ENCODE assay signal across 9 cellular contexts in genomic region chr17:45719335-45720071, GRCh38.
A peak's percentile ranks its signal among the peaks of the same experiment; 100 is the strongest.
DNase-seq lines count a peak whose midpoint lies in the region; ATAC-seq and TF ChIP-seq lines count a peak whose summit lies in the region.
"Had no signal": no experiment of that assay in that cellular context is flagged by ENCODE, and none has a peak within 500 bp of the region (broad histone marks: within the 10 kb centered on the region; RNA-seq: fewer than 3 reads in every experiment).

No MANE protein-coding gene starts in this region.

- no peak for TF ChIP-seq CTCF in left lung (IDR thresholded peaks at IDR 0.05)

- no peaks in the 10 kb centered on the region for H3K36me3 Mint-ChIP-seq in activated T-helper 17 cell treated with anti-CD3 and anti-CD28 coated beads, Interleukin-2, amount 50 U/mL, for 72 hours (ENCODE audit: low read depth)
- no peaks in the 10 kb centered on the region for H3K36me3 Mint-ChIP-seq in T-cell
- H3K36me3 Mint-ChIP-seq in CD8-positive, alpha-beta memory T cell = no peaks in the 10 kb centered on the region

- no peaks in the 10 kb centered on the region for H3K4me1 Mint-ChIP-seq in activated T-helper 17 cell treated with anti-CD3 and anti-CD28 coated beads, Interleukin-2, amount 50 U/mL, for 72 hours
- no peaks in the 10 kb centered on the region for H3K4me1 Mint-ChIP-seq in T-cell
- no peaks in the 10 kb centered on the region for H3K4me1 Mint-ChIP-seq in CD8-positive, alpha-beta memory T cell

- POLR2A ChIA-PET in T-cell (lab: Charles Lee) = no interaction called here
- POLR2A ChIA-PET in CD8-positive, alpha-beta memory T cell (lab: Charles Lee) = no interaction called here

- no peak overlapping the region for H3K4me3 ChIP-seq in left lung
- no peak overlapping the region for H3K4me3 ChIP-seq in CD8-positive, alpha-beta memory T cell (ENCODE audit: low read length)
- H3K4me3 ChIP-seq: upper lobe of left lung had no signal

- in situ Hi-C loops in Caki2 (cut with HindIII; ENCODE audit: low pct_unique_long_range_greater_than_20kb, low sequenced_read_pairs) = no loop called here

- H3K27me3 ChIP-seq in left lung = peaks cover 4 to 70% of the 10 kb centered on the region in 2 donors
- peaks cover 5% of the 10 kb centered on the region for H3K27me3 ChIP-seq in CD8-positive, alpha-beta memory T cell (ENCODE audit: insufficient read depth, low read length, poor library complexity, severe bottlenecking)
- H3K27me3 ChIP-seq: upper lobe of left lung had no signal

- H3K9me3 Mint-ChIP-seq in activated T-helper 17 cell treated with anti-CD3 and anti-CD28 coated beads, Interleukin-2, amount 50 U/mL, for 72 hours = no peaks in the 10 kb centered on the region
- peaks cover 0 to 5% (median 4%) of the 10 kb centered on the region in 3 donors for H3K9me3 Mint-ChIP-seq in T-cell
- peaks cover 0 to 8% (median 4%) of the 10 kb centered on the region in 5 donors for H3K9me3 Mint-ChIP-seq in CD8-positive, alpha-beta memory T cell

- H3K4me1 ChIP-seq in left lung = no peaks in the 10 kb centered on the region
- no peaks in the 10 kb centered on the region for H3K4me1 ChIP-seq in CD8-positive, alpha-beta memory T cell (ENCODE audit: insufficient read depth, low read length)
- H3K4me1 ChIP-seq: upper lobe of left lung had no signal

- ATAC-seq in activated T-helper 17 cell treated with anti-CD3 and anti-CD28 coated beads, Interleukin-2, amount 50 U/mL, for 72 hours (replicated peaks) = peak; percentile 38
- ATAC-seq in left lung (peak; percentile 76), HG03025 (IDR thresholded peaks at IDR 0.05; ENCODE audit: low FRiP score, unreplicated experiment) (no peak), T-cell (replicated peaks in 1 of 4) (no peak)

- intact Hi-C loops in left lung (cut with DNase I) = no loop called here

- H3K27ac ChIP-seq in left lung = no peak overlapping the region
- no peak overlapping the region for H3K27ac ChIP-seq in CD8-positive, alpha-beta memory T cell (ENCODE audit: low read depth, low read length)
- H3K27ac ChIP-seq: upper lobe of left lung had no signal

- DNase-seq in Caki2 (ENCODE audit: low read depth) (peak; percentile 67), HuH-7.5 (ENCODE audit: low spot score) (peak; percentile 33), left lung (no peak), T-cell (no peak), NCI-H1105 treated with DMSO at 0.1 percent for 48 hours (lab: John Stamatoyannopoulos, UW) (no peak)
- DNase-seq in CD8-positive, alpha-beta memory T cell = no peak

- H3K27me3 Mint-ChIP-seq in activated T-helper 17 cell treated with anti-CD3 and anti-CD28 coated beads, Interleukin-2, amount 50 U/mL, for 72 hours = peaks cover 30% of the 10 kb centered on the region
- peaks cover 33 to 59% of the 10 kb centered on the region in 2 donors for H3K27me3 Mint-ChIP-seq in T-cell
- H3K27me3 Mint-ChIP-seq in CD8-positive, alpha-beta memory T cell = peaks cover 32 to 48% of the 10 kb centered on the region in 2 donors

- CTCF ChIA-PET in T-cell (lab: Charles Lee) = no interaction called here
- CTCF ChIA-PET in CD8-positive, alpha-beta memory T cell (lab: Charles Lee) = no interaction called here

- H3K9me3 ChIP-seq in left lung = no peaks in the 10 kb centered on the region
- H3K9me3 ChIP-seq in CD8-positive, alpha-beta memory T cell (ENCODE audit: low read length) = no peaks in the 10 kb centered on the region

- no peak overlapping the region for H3K4me3 Mint-ChIP-seq in activated T-helper 17 cell treated with anti-CD3 and anti-CD28 coated beads, Interleukin-2, amount 50 U/mL, for 72 hours
- H3K4me3 Mint-ChIP-seq in T-cell = no peak overlapping the region
- no peak overlapping the region for H3K4me3 Mint-ChIP-seq in CD8-positive, alpha-beta memory T cell

- no peaks in the 10 kb centered on the region for H3K36me3 ChIP-seq in left lung
- H3K36me3 ChIP-seq in CD8-positive, alpha-beta memory T cell (ENCODE audit: insufficient read depth, low read length) = no peaks in the 10 kb centered on the region
- H3K36me3 ChIP-seq: upper lobe of left lung had no signal

- H3K27ac Mint-ChIP-seq in activated T-helper 17 cell treated with anti-CD3 and anti-CD28 coated beads, Interleukin-2, amount 50 U/mL, for 72 hours = no peak overlapping the region
- no peak overlapping the region for H3K27ac Mint-ChIP-seq in T-cell
- H3K27ac Mint-ChIP-seq in CD8-positive, alpha-beta memory T cell = no peak overlapping the region

Comparison
In these comparisons a context has a peak if more than half of its experiments do, and no peak if none do; other contexts are left out.
1. DNase-seq: peak in Caki2 (single experiment) and HuH-7.5 (single experiment); none in left lung (0 of 2), T-cell (0 of 34), CD8-positive, alpha-beta memory T cell (0 of 5) and NCI-H1105 treated with DMSO at 0.1 percent for 48 hours (single experiment).
2. ATAC-seq: peak in activated T-helper 17 cell treated with anti-CD3 and anti-CD28 coated beads, Interleukin-2, amount 50 U/mL, for 72 hours (single experiment) and left lung (single experiment); none in HG03025 (single experiment) and T-cell (0 of 4).